In genomic region chr20:49562341-49563014, GRCh38 we compare ENCODE assay signal across 1 cellular context.
A peak's percentile ranks its signal among the peaks of the same experiment; 100 is the strongest.
TF ChIP-seq lines count a peak whose summit lies in the region.

No MANE protein-coding gene starts in this region.

TF ChIP-seq in HepG2, 621 proteins besides CTCF, POLR2A, EP300 and RAD21 (continued from another document):
- TF ChIP-seq, protein P1, sequence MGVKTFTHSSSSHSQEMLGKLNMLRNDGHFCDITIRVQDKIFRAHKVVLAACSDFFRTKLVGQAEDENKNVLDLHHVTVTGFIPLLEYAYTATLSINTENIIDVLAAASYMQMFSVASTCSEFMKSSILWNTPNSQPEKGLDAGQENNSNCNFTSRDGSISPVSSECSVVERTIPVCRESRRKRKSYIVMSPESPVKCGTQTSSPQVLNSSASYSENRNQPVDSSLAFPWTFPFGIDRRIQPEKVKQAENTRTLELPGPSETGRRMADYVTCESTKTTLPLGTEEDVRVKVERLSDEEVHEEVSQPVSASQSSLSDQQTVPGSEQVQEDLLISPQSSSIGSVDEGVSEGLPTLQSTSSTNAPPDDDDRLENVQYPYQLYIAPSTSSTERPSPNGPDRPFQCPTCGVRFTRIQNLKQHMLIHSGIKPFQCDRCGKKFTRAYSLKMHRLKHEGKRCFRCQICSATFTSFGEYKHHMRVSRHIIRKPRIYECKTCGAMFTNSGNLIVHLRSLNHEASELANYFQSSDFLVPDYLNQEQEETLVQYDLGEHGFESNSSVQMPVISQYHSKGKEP (CRISPR knock-in tag; IDR thresholded peaks at IDR 0.05): no peak
- TF ChIP-seq TAF1 (CRISPR knock-in tag; IDR thresholded peaks at IDR 0.05) (no peak), TBX2 (CRISPR knock-in tag; IDR thresholded peaks at IDR 0.05; ENCODE audit: borderline replicate concordance) (peak; percentile 23; the same call in 1 of the 2 replicates), ZSCAN21 (CRISPR knock-in tag; IDR thresholded peaks at IDR 0.05; ENCODE audit: borderline replicate concordance) (no peak), XRCC5 (optimal IDR thresholded peaks at IDR 0.05; ENCODE audit: low read length) (peak; percentile 63), FOSL2 (CRISPR knock-in tag; IDR thresholded peaks at IDR 0.05) (peak; percentile 67)
